ENCODE assay signal across 8 cellular contexts in genomic region chr15:41285285-41285684, GRCh38. TPM values are rescaled to one million over a fixed set of nuclear protein-coding genes. Genes with fewer than 3 reads are reported as not detected.
DNase-seq lines count a peak whose midpoint lies in the region; ATAC-seq and TF ChIP-seq lines count a peak whose summit lies in the region.

No MANE protein-coding gene starts in this region.

- peak overlapping the region; percentile 91 for H3K27ac ChIP-seq in naive thymus-derived CD4-positive, alpha-beta T cell (ENCODE audit: low read depth, low read length)

- peak overlapping the region; percentile 96 to 99 (median 97) for H3K27ac Mint-ChIP-seq in naive thymus-derived CD4-positive, alpha-beta T cell

- ATAC-seq in naive thymus-derived CD4-positive, alpha-beta T cell = no peak

- CTCF ChIA-PET in naive thymus-derived CD4-positive, alpha-beta T cell (lab: Charles Lee) = no interaction called here

- H3K9me2 ChIP-seq in Loucy (replicated peaks; ENCODE audit: low read depth, low read length) = no peaks in the 10 kb centered on the region

- intact Hi-C loops in naive thymus-derived CD4-positive, alpha-beta T cell (cut with micrococcal nuclease) = loop anchor here in 1 of 2 donors (10.0 kb wide), 1 partner anchor 990 kb away; the partner anchor contains the start of genes GANC and TMEM87A

- peaks cover 56% of the 10 kb centered on the region for H4K20me1 ChIP-seq in Loucy (ENCODE audit: insufficient read depth, low read length, poor library complexity, severe bottlenecking)

- H3K27me3 Mint-ChIP-seq in naive thymus-derived CD4-positive, alpha-beta T cell = peaks cover 0 to 2% (median 0%) of the 10 kb centered on the region in 5 donors

- H3K4me3 Mint-ChIP-seq in naive thymus-derived CD4-positive, alpha-beta T cell = peak overlapping the region; percentile 90 to 100 (median 92)

- peaks cover 38% of the 10 kb centered on the region for H3K4me1 ChIP-seq in Loucy (ENCODE audit: insufficient read depth, low read length, poor library complexity, severe bottlenecking)
- peaks cover 21 to 32% of the 10 kb centered on the region in 2 donors for H3K4me1 ChIP-seq in naive thymus-derived CD4-positive, alpha-beta T cell (ENCODE audit: control insufficient read depth in 2 of 2, insufficient read depth in 2 of 2, low read length in 2 of 2)

- peaks cover 5% of the 10 kb centered on the region for H3K27me3 ChIP-seq in Loucy (ENCODE audit: insufficient read depth, low read length, poor library complexity, severe bottlenecking)
- H3K27me3 ChIP-seq in naive thymus-derived CD4-positive, alpha-beta T cell (ENCODE audit: control insufficient read depth in 2 of 2, insufficient read depth in 2 of 2, low read length in 2 of 2) = no peaks in the 10 kb centered on the region

- no peak overlapping the region for H2AFZ ChIP-seq in Loucy (ENCODE audit: low read length)

- peaks cover 12 to 44% (median 25%) of the 10 kb centered on the region in 5 donors for H3K36me3 Mint-ChIP-seq in naive thymus-derived CD4-positive, alpha-beta T cell

- peak overlapping the region; percentile 69 for H3K4me2 ChIP-seq in Loucy (ENCODE audit: low read depth, low read length, poor library complexity, severe bottlenecking)

- no peaks in the 10 kb centered on the region for H3F3A ChIP-seq in Loucy (ENCODE audit: low read depth)

- H3K4me1 Mint-ChIP-seq in naive thymus-derived CD4-positive, alpha-beta T cell = peaks cover 23 to 56% (median 52%) of the 10 kb centered on the region in 7 donors

- peaks cover 62% of the 10 kb centered on the region for H3K79me2 ChIP-seq in Loucy (ENCODE audit: insufficient read depth, low read length)

- TF ChIP-seq CTCF in AG10803 (conservative IDR thresholded peaks at IDR 0.05; ENCODE audit: low read length) (no peak), Loucy (conservative IDR thresholded peaks at IDR 0.05; ENCODE audit: low read length) (no peak), choroid plexus epithelial cell (conservative IDR thresholded peaks at IDR 0.05; ENCODE audit: low read depth, low read length) (no peak)

- H3K4me3 ChIP-seq in AG10803 (ENCODE audit: low read length) (peak overlapping the region; percentile 97), Loucy (ENCODE audit: low read length, poor library complexity, severe bottlenecking) (peak overlapping the region; percentile 90), choroid plexus epithelial cell (ENCODE audit: low read depth, low read length) (peak overlapping the region; percentile 100)
- peak overlapping the region; percentile 89 for H3K4me3 ChIP-seq in naive thymus-derived CD4-positive, alpha-beta T cell (ENCODE audit: low read length)

- POLR2A ChIA-PET in naive thymus-derived CD4-positive, alpha-beta T cell (lab: Charles Lee) = interaction anchor here (0.7 to 1.0 kb wide), 2 partner anchors 48 to 924 kb away, joined by 3 to 4 read pairs; partner anchors contain the start of genes NUSAP1 and OIP5

- DNase-seq in AG10803 (ENCODE audit: low read depth) (no peak), choroid plexus epithelial cell (ENCODE audit: low read depth) (peak; percentile 11), 8988T (no peak), hippocampal formation (lab: John Stamatoyannopoulos, UW) (no peak), NCI-H1105 treated with DMSO at 0.1 percent for 48 hours (lab: John Stamatoyannopoulos, UW) (no peak), NCI-H526 (lab: John Stamatoyannopoulos, UW) (no peak)
- no peak for DNase-seq in naive thymus-derived CD4-positive, alpha-beta T cell

- peaks cover 0 to 5% (median 0%) of the 10 kb centered on the region in 11 donors for H3K9me3 Mint-ChIP-seq in naive thymus-derived CD4-positive, alpha-beta T cell

- H3K36me3 ChIP-seq in Loucy (ENCODE audit: insufficient read depth, low read length) = peaks cover 18% of the 10 kb centered on the region
- H3K36me3 ChIP-seq in naive thymus-derived CD4-positive, alpha-beta T cell (ENCODE audit: control insufficient read depth in 2 of 3, insufficient read depth in 3 of 3, low read length in 3 of 3) = peaks cover 10 to 32% (median 16%) of the 10 kb centered on the region in 3 experiments

- H3K9ac ChIP-seq in Loucy (ENCODE audit: low read depth, low read length, poor library complexity, severe bottlenecking) = peak overlapping the region; percentile 98

- H3K9me3 ChIP-seq in Loucy (ENCODE audit: insufficient read depth, low read depth, low read length) = no peaks in the 10 kb centered on the region
- no peaks in the 10 kb centered on the region for H3K9me3 ChIP-seq in naive thymus-derived CD4-positive, alpha-beta T cell (ENCODE audit: control insufficient read depth in 2 of 3, low read length in 3 of 3)

RNA-seq across cellular contexts. Expression of gene OIP5, which starts 47.1 kb away (rescaled TPM):
- 10 to 100 TPM in 1 of 5 experiments, under 1 TPM in 3, not detected in 1; 0.32 to 15.2 (median 0.54) TPM for total RNA-seq in naive thymus-derived CD4-positive, alpha-beta T cell
- under 1 TPM in 1 of 2 donors, not detected in 1; 0.83 TPM for polyA plus RNA-seq in naive thymus-derived CD4-positive, alpha-beta T cell

RNA-seq across cellular contexts. Expression of gene NUSAP1, which starts 47.4 kb away (rescaled TPM):
- total RNA-seq in naive thymus-derived CD4-positive, alpha-beta T cell = 100 to 1,000 TPM in 1 of 5 experiments, 1 to 10 TPM in 4; 1.3 to 167 (median 3.0) TPM
- 1 to 10 TPM in 1 of 2 donors, under 1 TPM in 1; 0.86 to 1.1 TPM for polyA plus RNA-seq in naive thymus-derived CD4-positive, alpha-beta T cell

RNA-seq across cellular contexts. Expression of gene CHP1, which starts 54.2 kb away (rescaled TPM):
- 10 to 100 TPM; 20.2 to 70.6 (median 24.7) TPM for total RNA-seq in naive thymus-derived CD4-positive, alpha-beta T cell
- polyA plus RNA-seq in naive thymus-derived CD4-positive, alpha-beta T cell = 10 to 100 TPM; 11.0 to 12.4 TPM

RNA-seq across cellular contexts. Expression of gene EXD1, which starts 54.7 kb away (rescaled TPM):
- not detected for total RNA-seq in naive thymus-derived CD4-positive, alpha-beta T cell
- not detected for polyA plus RNA-seq in naive thymus-derived CD4-positive, alpha-beta T cell
